In genomic region chr10:28928484-28928883, GRCh38 we compare ENCODE assay signal across 15 cellular contexts.
"Had no signal": no experiment of that assay in that cellular context is flagged by ENCODE, and none has a peak within 500 bp of the region (broad histone marks: within the 10 kb centered on the region; RNA-seq: fewer than 3 reads in every experiment).

No MANE protein-coding gene starts in this region.

- H3K4me1 ChIP-seq: pancreas, thyroid gland, vagina had no signal

- ATAC-seq: activated CD4-positive, CD25-positive, alpha-beta regulatory T cell treated with anti-CD3 and anti-CD28 coated beads, Interleukin-2, amount 50 U/mL, for 24 hours; left ventricle myocardium superior; mucosa of descending colon; naive thymus-derived CD8-positive, alpha-beta T cell; pancreas; stimulated activated effector memory CD8-positive, alpha-beta T cell treated with anti-CD3 and anti-CD28 coated beads, Interleukin-12 subunit alpha, Interleukin-12 subunit beta, amount 100 ng/mL, for 72 hours had no signal

- H3K36me3 ChIP-seq: pancreas, thyroid gland, vagina had no signal

- H3K27ac ChIP-seq: dorsolateral prefrontal cortex, pancreas, thyroid gland, vagina had no signal

- FAIRE-seq: pancreas had no signal

- DNase-seq: activated naive CD4-positive, alpha-beta T cell; activated T-cell treated with anti-CD3 and anti-CD28 coated beads for 4 hours; aorta; dorsolateral prefrontal cortex; endodermal cell; hypothalamus; left ventricle myocardium superior; mucosa of descending colon; naive thymus-derived CD8-positive, alpha-beta T cell; pancreas; T1000; thyroid gland had no signal

- H3K4me3 ChIP-seq: dorsolateral prefrontal cortex, mucosa of descending colon, pancreas, thyroid gland, vagina had no signal

- H3K27me3 ChIP-seq: pancreas, thyroid gland, vagina had no signal

- H3K9me3 ChIP-seq: mucosa of descending colon, pancreas, thyroid gland, vagina had no signal
